Comparison of ENCODE assay signal across 32 cellular contexts in the genomic region with DNA sequence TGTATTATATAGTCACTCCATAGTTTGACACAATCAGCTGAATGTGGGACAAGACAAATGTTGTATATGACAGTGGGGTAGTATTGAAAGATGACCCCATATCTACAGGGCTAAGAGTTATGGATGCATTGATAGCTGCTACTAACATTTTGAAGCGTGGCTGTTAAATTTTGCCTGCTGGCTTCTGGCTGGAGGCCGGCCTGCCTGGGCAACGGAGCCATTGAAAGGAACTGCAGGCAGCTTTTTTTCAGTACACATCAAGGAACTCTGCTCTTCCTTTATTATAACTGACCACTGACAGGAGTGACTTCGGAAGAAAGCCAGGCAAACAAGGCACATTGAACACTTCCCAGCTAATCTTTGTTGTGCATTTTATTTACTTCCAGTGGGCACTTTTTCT.
"Had no signal": no experiment of that assay in that cellular context is flagged by ENCODE, and none has a peak within 500 bp of the region (broad histone marks: within the 10 kb centered on the region; RNA-seq: fewer than 3 reads in every experiment).

No MANE protein-coding gene starts in this region.

- H3K27me3 ChIP-seq: adrenal gland, body of pancreas had no signal

- H3K36me3 Mint-ChIP-seq: activated CD4-positive, alpha-beta memory T cell treated with anti-CD3 and anti-CD28 coated beads for 36 hours; activated naive CD4-positive, alpha-beta T cell treated with anti-CD3 and anti-CD28 coated beads, Interleukin-2, amount 50 U/mL, for 72 hours; activated naive CD8-positive, alpha-beta T cell treated with anti-CD3 and anti-CD28 coated beads for 36 hours had no signal

- H3K27ac Mint-ChIP-seq: activated B cell treated with CpG ODN at 0.5 μM for 24 hours; activated CD4-positive, alpha-beta memory T cell treated with anti-CD3 and anti-CD28 coated beads for 36 hours; activated CD4-positive, alpha-beta T cell treated with anti-CD3 and anti-CD28 coated beads, Interleukin-2, amount 10 ng/mL, durations not matched to agents 24 days and 14 days; activated CD8-positive, alpha-beta T cell treated with anti-CD3 and anti-CD28 coated beads for 36 hours; activated naive CD4-positive, alpha-beta T cell treated with anti-CD3 and anti-CD28 coated beads for 36 hours; activated naive CD4-positive, alpha-beta T cell treated with anti-CD3 and anti-CD28 coated beads, Interleukin-2, amount 50 U/mL, for 72 hours; activated naive CD8-positive, alpha-beta T cell treated with anti-CD3 and anti-CD28 coated beads for 36 hours; activated T-cell treated with anti-CD3 and anti-CD28 coated beads, Interleukin-2, amount 50 U/mL, for 72 hours; activated T-helper 1 cell treated with anti-CD3 and anti-CD28 coated beads, Interleukin-12 subunit alpha, Interleukin-12 subunit beta, Interleukin-2, Interleukin-4 antibody, amounts not matched to agents 30 ng/mL and 10 ng/mL and 1 ng/mL, durations not matched to agents 14 hours and 24 hours and 36 hours; activated T-helper 17 cell treated with anti-CD3 and anti-CD28 coated beads, Interleukin-2, amount 50 U/mL, for 72 hours; T-helper 2 cell treated with Interferon-gamma antibody and Interleukin-4, amounts not matched to agents 5 μg/mL and 100 μg/mL, for 36 hours had no signal

- H3K9me3 ChIP-seq: adrenal gland, body of pancreas, breast epithelium had no signal

- H3K4me3 Mint-ChIP-seq: activated B cell treated with CpG ODN at 0.5 μM for 24 hours; activated CD4-positive, alpha-beta memory T cell treated with anti-CD3 and anti-CD28 coated beads for 36 hours; activated CD4-positive, alpha-beta T cell treated with anti-CD3 and anti-CD28 coated beads, Interleukin-2, amount 10 ng/mL, durations not matched to agents 24 days and 14 days; activated CD8-positive, alpha-beta T cell treated with anti-CD3 and anti-CD28 coated beads for 36 hours; activated naive CD4-positive, alpha-beta T cell treated with anti-CD3 and anti-CD28 coated beads for 36 hours; activated naive CD8-positive, alpha-beta T cell treated with anti-CD3 and anti-CD28 coated beads for 36 hours; activated T-cell treated with anti-CD3 and anti-CD28 coated beads, Interleukin-2, amount 50 U/mL, for 4 hours; activated T-cell treated with anti-CD3 and anti-CD28 coated beads, Interleukin-2, amount 50 U/mL, for 72 hours; activated T-helper 1 cell treated with anti-CD3 and anti-CD28 coated beads, Interleukin-12 subunit alpha, Interleukin-12 subunit beta, Interleukin-2, Interleukin-4 antibody, amounts not matched to agents 30 ng/mL and 10 ng/mL and 1 ng/mL, durations not matched to agents 14 hours and 24 hours and 36 hours; activated T-helper 17 cell treated with anti-CD3 and anti-CD28 coated beads, Interleukin-2, amount 50 U/mL, for 72 hours; T-helper 2 cell treated with Interferon-gamma antibody and Interleukin-4, amounts not matched to agents 5 μg/mL and 100 μg/mL, for 36 hours had no signal

- H3K36me3 ChIP-seq: adrenal gland, brain microvascular endothelial cell, breast epithelium had no signal

- H3K9me3 Mint-ChIP-seq: activated B cell treated with CpG ODN at 0.5 μM for 24 hours; activated CD4-positive, alpha-beta memory T cell treated with anti-CD3 and anti-CD28 coated beads for 36 hours; activated CD4-positive, alpha-beta T cell treated with anti-CD3 and anti-CD28 coated beads, Interleukin-2, amount 10 ng/mL, durations not matched to agents 24 days and 14 days; activated CD8-positive, alpha-beta T cell treated with anti-CD3 and anti-CD28 coated beads for 36 hours; activated naive CD4-positive, alpha-beta T cell treated with anti-CD3 and anti-CD28 coated beads for 36 hours; activated naive CD4-positive, alpha-beta T cell treated with anti-CD3 and anti-CD28 coated beads, Interleukin-2, amount 50 U/mL, for 72 hours; activated naive CD8-positive, alpha-beta T cell treated with anti-CD3 and anti-CD28 coated beads for 36 hours; activated T-cell treated with anti-CD3 and anti-CD28 coated beads, Interleukin-2, amount 50 U/mL, for 4 hours; activated T-cell treated with anti-CD3 and anti-CD28 coated beads, Interleukin-2, amount 50 U/mL, for 72 hours; activated T-helper 1 cell treated with anti-CD3 and anti-CD28 coated beads, Interleukin-12 subunit alpha, Interleukin-12 subunit beta, Interleukin-2, Interleukin-4 antibody, amounts not matched to agents 30 ng/mL and 10 ng/mL and 1 ng/mL, durations not matched to agents 14 hours and 24 hours and 36 hours; activated T-helper 17 cell treated with anti-CD3 and anti-CD28 coated beads, Interleukin-2, amount 50 U/mL, for 72 hours; T-helper 2 cell treated with Interferon-gamma antibody and Interleukin-4, amounts not matched to agents 5 μg/mL and 100 μg/mL, for 36 hours had no signal

- H3K4me3 ChIP-seq: adrenal gland, body of pancreas, breast epithelium had no signal

- ATAC-seq: activated CD8-positive, alpha-beta T cell treated with anti-CD3 and anti-CD28 coated beads for 36 hours; activated naive CD4-positive, alpha-beta T cell treated with anti-CD3 and anti-CD28 coated beads, Interleukin-2, amount 50 U/mL, for 72 hours; activated T-cell treated with anti-CD3 and anti-CD28 coated beads, Interleukin-2, amount 50 U/mL, for 4 hours; activated T-cell treated with anti-CD3 and anti-CD28 coated beads, Interleukin-2, amount 50 U/mL, for 72 hours; activated T-helper 17 cell treated with anti-CD3 and anti-CD28 coated beads, Interleukin-2, amount 50 U/mL, for 72 hours; body of pancreas had no signal

- DNase-seq: activated B cell treated with CpG ODN at 0.5 μM for 24 hours; activated CD4-positive, alpha-beta memory T cell treated with anti-CD3 and anti-CD28 coated beads for 36 hours; activated CD4-positive, alpha-beta T cell treated with anti-CD3 and anti-CD28 coated beads for 4 hours; activated CD4-positive, alpha-beta T cell treated with anti-CD3 and anti-CD28 coated beads, Interleukin-2, amount 10 ng/mL, durations not matched to agents 24 days and 14 days; activated CD4-positive, alpha-beta T cell treated with anti-CD3 and anti-CD28 coated beads, Interleukin-2, amount 50 U/mL, for 1 hour; activated CD4-positive, alpha-beta T cell treated with anti-CD3 and anti-CD28 coated beads, Interleukin-2, amount 50 U/mL, for 4 hours; activated CD4-positive, CD25-positive, alpha-beta regulatory T cell treated with anti-CD3 and anti-CD28 coated beads, Interleukin-2, amount 50 U/mL, for 72 hours; activated CD8-positive, alpha-beta memory T cell treated with anti-CD3 and anti-CD28 coated beads, Interleukin-2, amount 50 U/mL, for 4 hours; activated CD8-positive, alpha-beta T cell treated with anti-CD3 and anti-CD28 coated beads for 36 hours; activated effector memory CD4-positive, alpha-beta T cell treated with anti-CD3 and anti-CD28 coated beads, Interleukin-2, amount 50 U/mL, for 16 hours; activated gamma-delta T cell treated with Interleukin-2 at 50 U/mL for 16 hours; activated naive CD4-positive, alpha-beta T cell; activated naive CD4-positive, alpha-beta T cell treated with anti-CD3 and anti-CD28 coated beads for 36 hours; activated naive CD4-positive, alpha-beta T cell treated with anti-CD3 and anti-CD28 coated beads, Interleukin-2, amount 50 U/mL, for 16 hours; activated naive CD8-positive, alpha-beta T cell treated with anti-CD3 and anti-CD28 coated beads for 36 hours; activated T-cell treated with anti-CD3 and anti-CD28 coated beads for 4 hours; activated T-cell treated with anti-CD3 and anti-CD28 coated beads, Interleukin-2, amount 50 U/mL, for 1 hour; activated T-cell treated with anti-CD3 and anti-CD28 coated beads, Interleukin-2, amount 50 U/mL, for 4 hours; activated T-cell treated with anti-CD3 and anti-CD28 coated beads, Interleukin-2, amount 50 U/mL, for 72 hours; adrenal gland; amniotic stem cell; aorta; body of pancreas; brain microvascular endothelial cell; central memory CD4-positive, alpha-beta T cell; T-helper 2 cell; T-helper 9 cell had no signal

- H3K4me1 ChIP-seq: adrenal gland, body of pancreas, breast epithelium had no signal

- H3K4me1 Mint-ChIP-seq: activated B cell treated with CpG ODN at 0.5 μM for 24 hours; activated CD4-positive, alpha-beta T cell treated with anti-CD3 and anti-CD28 coated beads, Interleukin-2, amount 10 ng/mL, durations not matched to agents 24 days and 14 days; activated naive CD8-positive, alpha-beta T cell treated with anti-CD3 and anti-CD28 coated beads for 36 hours; activated T-helper 17 cell treated with anti-CD3 and anti-CD28 coated beads, Interleukin-2, amount 50 U/mL, for 72 hours had no signal
